In the genomic region with DNA sequence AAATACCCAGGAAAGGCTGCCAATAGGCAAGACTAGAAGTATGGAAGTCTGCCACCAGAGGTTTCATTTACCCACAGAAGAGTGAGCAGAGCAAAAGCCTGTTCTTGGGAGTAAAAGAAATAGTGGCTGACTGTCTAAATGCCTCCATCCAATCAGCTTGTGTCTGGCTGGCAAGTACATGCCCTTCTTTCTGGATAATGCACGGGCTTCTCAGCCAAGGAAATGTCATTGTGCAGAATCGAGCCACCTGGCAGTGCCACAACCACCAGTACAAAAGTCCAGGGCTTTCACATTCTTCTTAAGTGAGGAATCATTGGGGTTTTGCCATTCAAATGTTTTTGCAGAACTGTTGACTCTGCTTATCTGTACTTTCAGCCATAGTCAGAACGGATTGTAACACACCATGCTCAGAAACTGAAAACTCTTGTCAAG, we compare ENCODE assay signal across 10 cellular contexts. TPM values are rescaled to one million over a fixed set of nuclear protein-coding genes. Genes with fewer than 3 reads are reported as not detected.
DNase-seq lines count a peak whose midpoint lies in the region; ATAC-seq, FAIRE-seq and TF ChIP-seq lines count a peak whose summit lies in the region.
"Had no signal": no experiment of that assay in that cellular context is flagged by ENCODE, and none has a peak within 500 bp of the region (broad histone marks: within the 10 kb centered on the region; RNA-seq: fewer than 3 reads in every experiment).

No MANE protein-coding gene starts in this region.

- WGBS in pancreas, 2 donors = 4 to 6% methylated on average over 3 of the region's 3 CpGs

- H3K27ac Mint-ChIP-seq in type B pancreatic cell = no peak overlapping the region
- H3K27ac Mint-ChIP-seq: activated naive CD8-positive, alpha-beta T cell treated with anti-CD3 and anti-CD28 coated beads, Interleukin-2, amount 10 ng/mL, durations not matched to agents 7 days and 5 days had no signal

- FAIRE-seq in pancreas (lab: Jason Lieb, UNC) = peak; percentile 5

- H3K9me3 Mint-ChIP-seq in type B pancreatic cell = no peaks in the 10 kb centered on the region
- H3K9me3 Mint-ChIP-seq: activated naive CD8-positive, alpha-beta T cell treated with anti-CD3 and anti-CD28 coated beads, Interleukin-2, amount 10 ng/mL, durations not matched to agents 7 days and 5 days had no signal

- peaks cover 14% of the 10 kb centered on the region for H3K27me3 Mint-ChIP-seq in type B pancreatic cell

- H3K9me3 ChIP-seq in RWPE2 (ENCODE audit: severe bottlenecking) (peaks cover 2% of the 10 kb centered on the region), pancreas (no peaks in the 10 kb centered on the region)

- ATAC-seq in RWPE2 (ENCODE audit: low read depth) (peak; percentile 27; the same call in 1 of the 3 replicates), pancreas (peak; percentile 96 to 98 (median 96)), GM21390 (IDR thresholded peaks at IDR 0.05; ENCODE audit: unreplicated experiment) (no peak)

- TF ChIP-seq CTCF in RWPE2 (IDR thresholded peaks at IDR 0.05; ENCODE audit: poor library complexity, severe bottlenecking) (no peak), foreskin fibroblast (IDR thresholded peaks at IDR 0.05; ENCODE audit: low read depth, low read length) (no peak), pancreas (IDR thresholded peaks at IDR 0.05) (no peak), type B pancreatic cell (conservative IDR thresholded peaks at IDR 0.05) (no peak)

- H3K27ac ChIP-seq in RWPE2 (ENCODE audit: poor library complexity, severe bottlenecking) (no peak overlapping the region), pancreas (peak overlapping the region in 3 of 4 donors; percentile 82 to 93 (median 92))

- no peaks in the 10 kb centered on the region for H3K4me1 Mint-ChIP-seq in type B pancreatic cell (ENCODE audit: unreplicated experiment)

- no peaks in the 10 kb centered on the region for H3K36me3 Mint-ChIP-seq in type B pancreatic cell

- H3K27me3 ChIP-seq in RWPE2 (ENCODE audit: insufficient read depth, poor library complexity, severe bottlenecking) (peaks cover 9% of the 10 kb centered on the region), pancreas (no peaks in the 10 kb centered on the region)

- no peaks in the 10 kb centered on the region for H3K36me3 ChIP-seq in RWPE2 (ENCODE audit: low read depth)
- no peaks in the 10 kb centered on the region for H3K36me3 ChIP-seq in pancreas

- H3K4me3 ChIP-seq in RWPE2 (ENCODE audit: severe bottlenecking) (no peak overlapping the region), foreskin fibroblast (ENCODE audit: low read depth in 1 of 2, low read length in 2 of 2) (no peak overlapping the region), pancreas (no peak overlapping the region)

- no peak overlapping the region for H3K4me3 Mint-ChIP-seq in type B pancreatic cell
- H3K4me3 Mint-ChIP-seq: activated naive CD8-positive, alpha-beta T cell treated with anti-CD3 and anti-CD28 coated beads, Interleukin-2, amount 10 ng/mL, durations not matched to agents 7 days and 5 days had no signal

- H3K4me1 ChIP-seq in RWPE2 (ENCODE audit: insufficient read depth, poor library complexity, severe bottlenecking) (no peaks in the 10 kb centered on the region), pancreas (peaks cover 0 to 17% (median 14%) of the 10 kb centered on the region in 3 donors)

- intact Hi-C loops in pancreas (cut with DNase I) = no loop called here

- peak; percentile 73 for DNase-seq in Ammon's horn (ENCODE audit: low spot score)
- no peak for DNase-seq in RWPE2 (ENCODE audit: low spot score)
- DNase-seq in foreskin fibroblast = peak; percentile 51 to 65
- peak in 5 of 6 donors; percentile 77 to 94 (median 90) for DNase-seq in pancreas
- no peak for DNase-seq in cerebellar cortex (ENCODE audit: low spot score)
- DNase-seq in type B pancreatic cell (ENCODE audit: extremely low spot score, unreplicated experiment) = no peak
- DNase-seq in HUDEP-2 (lab: John Stamatoyannopoulos, UW; ENCODE audit: unreplicated experiment in 76 of 76) = no peak
- DNase-seq: activated naive CD8-positive, alpha-beta T cell treated with anti-CD3 and anti-CD28 coated beads, Interleukin-2, amount 10 ng/mL, durations not matched to agents 7 days and 5 days; NCI-H2029 had no signal

RNA-seq across cellular contexts. Expression of gene ERCC4, which starts 10.1 kb away (rescaled TPM):
- total RNA-seq in pancreas (1 to 10 TPM; 2.8 to 6.7 (median 5.2) TPM), type B pancreatic cell (ENCODE audit: low replicate concordance) (10.6 and 17.9 TPM in 2 replicates)
- 1 to 10 TPM; 1.2 to 1.8 TPM for polyA plus RNA-seq in pancreas

Comparison
In these comparisons a context has a peak if more than half of its experiments do, and no peak if none do; other contexts are left out.
1. DNase-seq: peak in Ammon's horn (single experiment), foreskin fibroblast (2 of 2) and pancreas (5 of 6); none in RWPE2 (single experiment), cerebellar cortex (single experiment), type B pancreatic cell (single experiment) and HUDEP-2 (0 of 76).